ENCODE assay signal across 19 cellular contexts in the genomic region with DNA sequence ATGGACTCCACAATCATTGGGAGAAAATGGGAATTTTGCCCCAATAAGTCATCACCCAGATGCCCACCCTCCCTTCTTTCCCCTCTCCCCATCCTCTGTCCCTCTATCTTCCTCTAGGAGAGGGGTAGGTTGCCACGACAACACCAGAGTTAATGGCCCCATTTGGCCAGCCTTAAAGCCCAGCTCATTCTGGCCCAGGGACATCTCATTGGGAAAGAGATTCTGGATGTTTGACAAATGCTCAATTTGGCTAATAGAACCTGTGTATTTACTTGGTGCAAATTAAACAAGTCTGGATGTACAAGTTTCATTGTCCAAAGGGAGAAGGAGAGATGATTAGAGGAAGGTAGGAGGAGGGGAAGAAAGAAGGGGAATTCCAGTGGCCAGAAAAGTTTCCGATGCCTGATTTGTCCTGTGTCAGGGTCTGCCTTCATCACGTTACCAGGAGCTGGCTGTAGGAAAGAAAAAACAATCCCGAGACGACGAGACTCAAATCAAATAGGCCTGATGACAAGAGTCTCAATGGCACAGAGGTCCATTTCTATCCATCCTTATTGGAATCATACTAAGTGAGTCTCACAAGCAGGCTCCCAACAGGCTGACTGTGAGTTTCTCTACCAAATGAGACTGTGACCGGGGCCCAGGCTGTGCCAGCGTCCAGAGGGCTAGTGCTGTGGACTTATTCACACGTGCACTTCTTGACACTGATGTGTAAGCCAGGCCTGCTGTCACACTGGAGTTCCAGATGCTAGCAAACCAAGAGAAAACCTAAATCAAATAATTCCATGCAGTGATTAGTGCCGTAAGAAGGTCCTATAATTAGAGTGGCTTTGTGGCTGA.
"Had no signal": no experiment of that assay in that cellular context is flagged by ENCODE, and none has a peak within 500 bp of the region (broad histone marks: within the 10 kb centered on the region; RNA-seq: fewer than 3 reads in every experiment).

No MANE protein-coding gene starts in this region.

- DNase-seq: activated CD4-positive, alpha-beta memory T cell treated with anti-CD3 and anti-CD28 coated beads, Interleukin-2, amount 10 ng/mL, durations not matched to agents 7 days and 5 days; activated CD4-positive, alpha-beta T cell treated with anti-CD3 and anti-CD28 coated beads for 1 hour; activated CD8-positive, alpha-beta memory T cell treated with anti-CD3 and anti-CD28 coated beads, Interleukin-2, amount 50 U/mL, for 4 hours; activated naive CD8-positive, alpha-beta T cell treated with anti-CD3 and anti-CD28 coated beads, Interleukin-2, amount 50 U/mL, for 24 hours; activated T-cell treated with anti-CD3 and anti-CD28 coated beads, Interleukin-2, amount 50 U/mL, for 72 hours; esophagus squamous epithelium; foreskin melanocyte; islet precursor cell; naive thymus-derived CD8-positive, alpha-beta T cell; occipital lobe; stimulated activated CD4-positive, alpha-beta T cell treated with anti-CD3 and anti-CD28 coated beads, Interleukin-15, amount 100 ng/mL, for 24 hours; stimulated activated CD4-positive, alpha-beta T cell treated with anti-CD3 and anti-CD28 coated beads, Interleukin-4, amount 100 ng/mL, for 4 hours; stimulated activated naive CD8-positive, alpha-beta T cell treated with anti-CD3 and anti-CD28 coated beads, Interleukin-15, amount 100 ng/mL, for 72 hours; T-helper 2 cell had no signal

- H3K27ac ChIP-seq: cardiac muscle cell, esophagus squamous epithelium, prostate gland had no signal

- H3K4me1 ChIP-seq: prostate gland had no signal

- H3K27me3 ChIP-seq: cardiac muscle cell, esophagus squamous epithelium, heart left ventricle had no signal

- H3K36me3 ChIP-seq: cardiac muscle cell, esophagus squamous epithelium, heart left ventricle, prostate gland had no signal

- H3K9me3 ChIP-seq: esophagus squamous epithelium, heart left ventricle, prostate gland had no signal

- H3K4me3 Mint-ChIP-seq: activated CD4-positive, alpha-beta memory T cell treated with anti-CD3 and anti-CD28 coated beads, Interleukin-2, amount 10 ng/mL, durations not matched to agents 7 days and 5 days; activated naive CD8-positive, alpha-beta T cell treated with anti-CD3 and anti-CD28 coated beads, Interleukin-2, amount 50 U/mL, for 24 hours; activated T-cell treated with anti-CD3 and anti-CD28 coated beads, Interleukin-2, amount 50 U/mL, for 72 hours; naive thymus-derived CD8-positive, alpha-beta T cell; stimulated activated naive CD8-positive, alpha-beta T cell treated with anti-CD3 and anti-CD28 coated beads, Interleukin-15, amount 100 ng/mL, for 72 hours had no signal

- H3K9me3 Mint-ChIP-seq: activated naive CD8-positive, alpha-beta T cell treated with anti-CD3 and anti-CD28 coated beads, Interleukin-2, amount 50 U/mL, for 24 hours; stimulated activated naive CD8-positive, alpha-beta T cell treated with anti-CD3 and anti-CD28 coated beads, Interleukin-15, amount 100 ng/mL, for 72 hours had no signal

- H3K4me3 ChIP-seq: cardiac muscle cell, esophagus squamous epithelium, heart left ventricle, prostate gland had no signal

- FAIRE-seq: astrocyte, colon had no signal

- H3K27ac Mint-ChIP-seq: activated CD4-positive, alpha-beta memory T cell treated with anti-CD3 and anti-CD28 coated beads, Interleukin-2, amount 10 ng/mL, durations not matched to agents 7 days and 5 days; activated naive CD8-positive, alpha-beta T cell treated with anti-CD3 and anti-CD28 coated beads, Interleukin-2, amount 50 U/mL, for 24 hours; activated T-cell treated with anti-CD3 and anti-CD28 coated beads, Interleukin-2, amount 50 U/mL, for 72 hours; naive thymus-derived CD8-positive, alpha-beta T cell; stimulated activated naive CD8-positive, alpha-beta T cell treated with anti-CD3 and anti-CD28 coated beads, Interleukin-15, amount 100 ng/mL, for 72 hours had no signal

- H3K27me3 Mint-ChIP-seq: activated naive CD8-positive, alpha-beta T cell treated with anti-CD3 and anti-CD28 coated beads, Interleukin-2, amount 50 U/mL, for 24 hours; naive thymus-derived CD8-positive, alpha-beta T cell; stimulated activated naive CD8-positive, alpha-beta T cell treated with anti-CD3 and anti-CD28 coated beads, Interleukin-15, amount 100 ng/mL, for 72 hours had no signal

- H3K4me1 Mint-ChIP-seq: activated CD4-positive, alpha-beta memory T cell treated with anti-CD3 and anti-CD28 coated beads, Interleukin-2, amount 10 ng/mL, durations not matched to agents 7 days and 5 days; naive thymus-derived CD8-positive, alpha-beta T cell had no signal

- ATAC-seq: activated naive CD8-positive, alpha-beta T cell treated with anti-CD3 and anti-CD28 coated beads, Interleukin-2, amount 50 U/mL, for 24 hours; activated T-cell treated with anti-CD3 and anti-CD28 coated beads, Interleukin-2, amount 50 U/mL, for 72 hours; naive thymus-derived CD8-positive, alpha-beta T cell; stimulated activated naive CD8-positive, alpha-beta T cell treated with anti-CD3 and anti-CD28 coated beads, Interleukin-15, amount 100 ng/mL, for 72 hours had no signal
